11 cellular contexts compared by ENCODE assay signal in genomic region chr11:35629914-35630313, GRCh38. TPM values are rescaled to one million over a fixed set of nuclear protein-coding genes. Genes with fewer than 3 reads are reported as not detected.
A peak's percentile ranks its signal among the peaks of the same experiment; 100 is the strongest.
DNase-seq lines count a peak whose midpoint lies in the region; ATAC-seq and TF ChIP-seq lines count a peak whose summit lies in the region.
"Had no signal": no experiment of that assay in that cellular context is flagged by ENCODE, and none has a peak within 500 bp of the region (broad histone marks: within the 10 kb centered on the region; RNA-seq: fewer than 3 reads in every experiment).

No MANE protein-coding gene starts in this region.

- no peak for TF ChIP-seq CTCF in chondrocyte (IDR thresholded peaks at IDR 0.05)

- no peaks in the 10 kb centered on the region for H3K27me3 Mint-ChIP-seq in chondrocyte (ENCODE audit: low read depth)

- no peak overlapping the region for H3K4me3 Mint-ChIP-seq in chondrocyte (ENCODE audit: unreplicated experiment)

- peaks cover 58% of the 10 kb centered on the region for H3K4me1 Mint-ChIP-seq in chondrocyte (ENCODE audit: low read depth)

- peak; percentile 85 for DNase-seq in AG20443 (ENCODE audit: low spot score)
- DNase-seq in M059J (ENCODE audit: low read depth): peak; percentile 100
- no peak for DNase-seq in chondrocyte (ENCODE audit: low spot score)
- peak; percentile 84 for DNase-seq in myocyte (ENCODE audit: low read depth)
- DNase-seq in NCI-H1930 (lab: John Stamatoyannopoulos, UW): no peak
- DNase-seq in DMS153 treated with DMSO at 0.1 percent for 48 hours (lab: John Stamatoyannopoulos, UW; ENCODE audit: unreplicated experiment): no peak
- DNase-seq in effector CD4-positive, alpha-beta T cell: no peak
- DNase-seq: left cardiac atrium, SHP77, stomach had no signal

- peak overlapping the region; percentile 89 for H3K27ac Mint-ChIP-seq in chondrocyte (ENCODE audit: unreplicated experiment)

- ATAC-seq in HG03159 (IDR thresholded peaks at IDR 0.05; ENCODE audit: unreplicated experiment): no peak

- no peaks in the 10 kb centered on the region for H3K9me3 Mint-ChIP-seq in chondrocyte (ENCODE audit: low read depth)

- H3K36me3 Mint-ChIP-seq in chondrocyte (ENCODE audit: low read depth): no peaks in the 10 kb centered on the region

RNA-seq across cellular contexts. Expression of gene FJX1, which starts 11.7 kb away (rescaled TPM):
- 10.5 and 14.4 TPM in 2 replicates for total RNA-seq in M059J (2014; rRNA removed; shearing (Covaris generic))
- total RNA-seq in chondrocyte (15.2 to 22.8 TPM (median 15.9 TPM) in 3 replicates), myocyte (42.9 and 48.1 TPM in 2 replicates)
- polyA plus RNA-seq in myocyte (2012): 62.7 TPM

RNA-seq across cellular contexts. Expression of gene TRIM44, which starts 32.7 kb away (rescaled TPM):
- 35.8 and 50.1 TPM in 2 replicates for total RNA-seq in M059J (2014; rRNA removed; shearing (Covaris generic))
- total RNA-seq in chondrocyte (62.7 to 74.6 TPM (median 68.7 TPM) in 3 replicates), myocyte (43.5 and 56.8 TPM in 2 replicates)
- 48.2 TPM for polyA plus RNA-seq in myocyte (2012)

Comparison
In these comparisons a context has a peak if more than half of its experiments do, and no peak if none do; other contexts are left out.
1. DNase-seq: peak in AG20443 (single experiment), M059J (single experiment) and myocyte (single experiment); none in chondrocyte (single experiment), NCI-H1930 (0 of 2), DMS153 treated with DMSO at 0.1 percent for 48 hours (single experiment) and effector CD4-positive, alpha-beta T cell (single experiment).